In the genomic region with DNA sequence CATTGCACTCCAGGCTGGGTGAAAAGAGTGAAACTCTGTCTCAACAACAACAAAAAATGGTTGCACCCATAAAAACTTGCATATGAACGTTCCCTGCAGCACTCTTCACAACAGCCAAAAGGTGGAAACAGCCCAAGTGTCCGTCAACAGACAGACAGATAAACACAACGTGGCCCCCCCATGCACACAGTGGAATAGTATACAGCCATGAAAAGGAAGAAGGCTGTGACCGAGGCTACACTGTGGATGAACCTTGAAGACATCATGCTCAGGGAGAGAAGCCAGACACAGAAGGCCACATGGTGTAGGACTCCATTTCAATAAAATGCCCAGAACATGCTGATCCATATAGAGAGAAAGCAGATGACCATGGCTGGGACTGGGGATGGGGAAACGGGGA, we compare ENCODE assay signal across 15 cellular contexts. TPM values are rescaled to one million over a fixed set of nuclear protein-coding genes. Genes with fewer than 3 reads are reported as not detected.
A peak's percentile ranks its signal among the peaks of the same experiment; 100 is the strongest.
DNase-seq lines count a peak whose midpoint lies in the region; ATAC-seq and TF ChIP-seq lines count a peak whose summit lies in the region.
"Had no signal": no experiment of that assay in that cellular context is flagged by ENCODE, and none has a peak within 500 bp of the region (broad histone marks: within the 10 kb centered on the region; RNA-seq: fewer than 3 reads in every experiment).

No MANE protein-coding gene starts in this region.

- no peak overlapping the region for H2BK5ac ChIP-seq in neuronal stem cell (ENCODE audit: low read length)

- CTCF ChIA-PET in CD4-positive, alpha-beta T cell (lab: Charles Lee), result no interaction called here

- H3K4me1 ChIP-seq in DOHH2 (ENCODE audit: control insufficient read depth, low read length) (peaks cover 80% of the 10 kb centered on the region), duodenal mucosa (ENCODE audit: control insufficient read depth in 1 of 2, insufficient read depth in 2 of 2, low read length in 2 of 2) (peaks cover 0 to 3% of the 10 kb centered on the region in 2 donors), neuronal stem cell (ENCODE audit: control insufficient read depth in 2 of 2, insufficient read depth in 1 of 2, low read depth in 1 of 2, low read length in 2 of 2) (no peaks in the 10 kb centered on the region)
- H3K4me1 ChIP-seq: tibial artery had no signal

- H3K36me3 Mint-ChIP-seq in CD4-positive, alpha-beta T cell (ENCODE audit: low read depth), result peaks cover 70% of the 10 kb centered on the region

- ATAC-seq in CD4-positive, alpha-beta T cell (ENCODE audit: poor library complexity), result no peak

- H2AFZ ChIP-seq in neuronal stem cell (ENCODE audit: low read length), result peak overlapping the region; percentile 66

- no peaks in the 10 kb centered on the region for H3K9me3 ChIP-seq in CD4-positive, alpha-beta T cell (ENCODE audit: control insufficient read depth, low read length)
- H3K9me3 ChIP-seq in DOHH2 (ENCODE audit: control insufficient read depth, insufficient read depth, low read length) (peaks cover 3% of the 10 kb centered on the region; the same call in 1 of the 2 replicates), duodenal mucosa (ENCODE audit: control insufficient read depth in 1 of 2, low read length in 2 of 2) (no peaks in the 10 kb centered on the region), neuronal stem cell (replicated peaks in 1 of 2; ENCODE audit: control insufficient read depth in 2 of 2, insufficient read depth in 1 of 2, low read depth in 1 of 2, low read length in 2 of 2) (peaks cover 0 to 2% of the 10 kb centered on the region in 2 donors)

- peaks cover 27% of the 10 kb centered on the region for H3K4me1 Mint-ChIP-seq in CD4-positive, alpha-beta T cell (ENCODE audit: low read depth)

- H3K9me3 Mint-ChIP-seq in CD4-positive, alpha-beta T cell, result no peaks in the 10 kb centered on the region
- H3K9me3 Mint-ChIP-seq: activated naive CD4-positive, alpha-beta T cell treated with anti-CD3 and anti-CD28 coated beads, Interleukin-2, amount 50 U/mL, for 24 hours had no signal

- intact Hi-C loops in CD4-positive, alpha-beta T cell (cut with DNase I, micrococcal nuclease), result no loop called here

- H3K27ac Mint-ChIP-seq in CD4-positive, alpha-beta T cell, result peak overlapping the region; percentile 64
- H3K27ac Mint-ChIP-seq: activated naive CD4-positive, alpha-beta T cell treated with anti-CD3 and anti-CD28 coated beads, Interleukin-2, amount 50 U/mL, for 24 hours had no signal

- H3F3A ChIP-seq in DOHH2 (ENCODE audit: control insufficient read depth, insufficient read depth), result peaks cover 74% of the 10 kb centered on the region

- peaks cover 15% of the 10 kb centered on the region for H4K20me1 ChIP-seq in DOHH2 (ENCODE audit: control insufficient read depth, insufficient read depth, low read depth, low read length)

- no peak overlapping the region for H2BK120ac ChIP-seq in neuronal stem cell (ENCODE audit: low read depth, low read length)

- no peak overlapping the region for H3K23ac ChIP-seq in neuronal stem cell (ENCODE audit: low read depth, low read length, poor library complexity)

- H4K91ac ChIP-seq in neuronal stem cell (ENCODE audit: low read depth, low read length, poor library complexity), result no peak overlapping the region

- no peak for TF ChIP-seq CTCF in CD4-positive, alpha-beta T cell (IDR thresholded peaks at IDR 0.05)
- TF ChIP-seq CTCF in DOHH2 (IDR thresholded peaks at IDR 0.05; ENCODE audit: low read depth, low read length, poor library complexity, severe bottlenecking), result no peak

- H3K18ac ChIP-seq in neuronal stem cell (ENCODE audit: low read length), result no peak overlapping the region

- peaks cover 82% of the 10 kb centered on the region for H3K36me3 ChIP-seq in DOHH2 (ENCODE audit: control insufficient read depth, low read length)
- no peaks in the 10 kb centered on the region for H3K36me3 ChIP-seq in duodenal mucosa (ENCODE audit: control insufficient read depth in 1 of 2, insufficient read depth in 2 of 2, low read length in 2 of 2)
- H3K36me3 ChIP-seq in neuronal stem cell (replicated peaks in 1 of 2; ENCODE audit: control insufficient read depth in 2 of 2, insufficient read depth in 2 of 2, low read length in 2 of 2), result no peaks in the 10 kb centered on the region
- H3K36me3 ChIP-seq: tibial artery had no signal

- peak overlapping the region; percentile 69 for H3K4me2 ChIP-seq in DOHH2 (ENCODE audit: low read length)
- H3K4me2 ChIP-seq in neuronal stem cell (ENCODE audit: insufficient read depth, low read length, poor library complexity, severe bottlenecking), result no peak overlapping the region

- no peak overlapping the region for H2AK5ac ChIP-seq in neuronal stem cell (ENCODE audit: low read depth, low read length)

- H3K27ac ChIP-seq in CD4-positive, alpha-beta T cell (ENCODE audit: low read depth, low read length), result no peak overlapping the region
- peak overlapping the region; percentile 82 for H3K27ac ChIP-seq in DOHH2 (ENCODE audit: low read depth, low read length)
- H3K27ac ChIP-seq in duodenal mucosa (ENCODE audit: low read depth, low read length), result peak overlapping the region; percentile 32
- H3K27ac ChIP-seq in neuronal stem cell (replicated peaks; ENCODE audit: low read length), result no peak overlapping the region
- H3K27ac ChIP-seq: tibial artery had no signal

- H3K4ac ChIP-seq in neuronal stem cell (ENCODE audit: low read length), result no peak overlapping the region

- H4K8ac ChIP-seq in neuronal stem cell (ENCODE audit: low read depth, low read length), result no peak overlapping the region

- WGBS in neuronal stem cell (ENCODE audit: extremely low coverage in 2 of 2, insufficient read length in 2 of 2, insufficient replicate concordance in 1 of 2), 2 donors, result no CpG with 5 or more reads among the region's 5 CpGs

- H3K27me3 ChIP-seq in CD4-positive, alpha-beta T cell (ENCODE audit: control insufficient read depth, insufficient read depth, low read length), result no peaks in the 10 kb centered on the region
- H3K27me3 ChIP-seq in DOHH2 (ENCODE audit: control insufficient read depth, low read length) (no peaks in the 10 kb centered on the region), duodenal mucosa (ENCODE audit: control insufficient read depth in 1 of 2, insufficient read depth in 2 of 2, low read length in 2 of 2) (no peaks in the 10 kb centered on the region), neuronal stem cell (ENCODE audit: control insufficient read depth in 3 of 3, insufficient read depth in 3 of 3, low read depth in 1 of 3, low read length in 3 of 3) (no peaks in the 10 kb centered on the region)

- no peak overlapping the region for H2BK15ac ChIP-seq in neuronal stem cell (ENCODE audit: low read length)

- no peaks in the 10 kb centered on the region for H3K27me3 Mint-ChIP-seq in CD4-positive, alpha-beta T cell
- H3K27me3 Mint-ChIP-seq: activated naive CD4-positive, alpha-beta T cell treated with anti-CD3 and anti-CD28 coated beads, Interleukin-2, amount 50 U/mL, for 24 hours had no signal

- H3K14ac ChIP-seq in neuronal stem cell (ENCODE audit: low read length), result no peak overlapping the region

- H3K4me3 Mint-ChIP-seq in CD4-positive, alpha-beta T cell, result peak overlapping the region; percentile 23
- H3K4me3 Mint-ChIP-seq: activated naive CD4-positive, alpha-beta T cell treated with anti-CD3 and anti-CD28 coated beads, Interleukin-2, amount 50 U/mL, for 24 hours had no signal

- H3K9ac ChIP-seq in duodenal mucosa (ENCODE audit: low read depth in 1 of 2, low read length in 2 of 2) (no peak overlapping the region), neuronal stem cell (ENCODE audit: low read depth, low read length, poor library complexity) (no peak overlapping the region)

- H3K9me2 ChIP-seq in DOHH2 (replicated peaks; ENCODE audit: control insufficient read depth, low read length), result no peaks in the 10 kb centered on the region

- H3K79me2 ChIP-seq in DOHH2 (ENCODE audit: control insufficient read depth, low read length), result peaks cover 71% of the 10 kb centered on the region

- H3K4me3 ChIP-seq in DOHH2 (ENCODE audit: low read length), result peak overlapping the region; percentile 51
- no peak overlapping the region for H3K4me3 ChIP-seq in duodenal mucosa (ENCODE audit: low read depth in 1 of 2, low read length in 2 of 2)
- H3K4me3 ChIP-seq in neuronal stem cell (ENCODE audit: low read length in 2 of 2), result peak overlapping the region in 1 of 2 donors; percentile 31
- H3K4me3 ChIP-seq: tibial artery had no signal

- peak in 1 of 10 experiments; percentile 6 for DNase-seq in CD4-positive, alpha-beta T cell
- DNase-seq in neuronal stem cell (ENCODE audit: low spot score) (no peak), HuH-7 (ENCODE audit: low spot score) (no peak), iPS-NIHi7 (ENCODE audit: extremely low spot score) (no peak), NCI-H1048 (lab: John Stamatoyannopoulos, UW) (no peak)
- DNase-seq: activated CD4-positive, alpha-beta T cell treated with anti-CD3 and anti-CD28 coated beads for 4 hours; C1 segment of cervical spinal cord; NCI-H187 treated with DMSO at 0.1 percent for 48 hours; NCI-H69; tibial artery had no signal

- POLR2A ChIA-PET in CD4-positive, alpha-beta T cell (lab: Charles Lee), result no interaction called here

- H2BK12ac ChIP-seq in neuronal stem cell (ENCODE audit: low read length), result no peak overlapping the region

- H3K79me1 ChIP-seq in neuronal stem cell (ENCODE audit: low read depth, low read length), result no peaks in the 10 kb centered on the region

RNA-seq across cellular contexts. Expression of gene ASMTL, which starts 33.5 kb away (rescaled TPM):
- 10 to 100 TPM; 34.6 to 39.3 TPM for total RNA-seq in CD4-positive, alpha-beta T cell
- 52.5 TPM for polyA plus RNA-seq in neuronal stem cell (2013, experiment 1 of 2)
- polyA plus RNA-seq in neuronal stem cell (2013, experiment 2 of 2), result 51.6 TPM

RNA-seq across cellular contexts. Expression of gene P2RY8, which starts 50.8 kb away (rescaled TPM):
- total RNA-seq in CD4-positive, alpha-beta T cell, result 100 to 1,000 TPM; 139 TPM
- 0.26 TPM for polyA plus RNA-seq in neuronal stem cell (2013, experiment 1 of 2)
- polyA plus RNA-seq in neuronal stem cell (2013, experiment 2 of 2), result 0.29 TPM
- total RNA-seq: bronchial epithelial cell, pulmonary artery endothelial cell had no signal

Comparison
In these comparisons a context has a peak if more than half of its experiments do, and no peak if none do; other contexts are left out.
1. H3K27ac ChIP-seq: peak in DOHH2 (single experiment) and duodenal mucosa (single experiment); none in CD4-positive, alpha-beta T cell (single experiment) and neuronal stem cell (single experiment).